ENCODE assay signal across 17 cellular contexts in genomic region chr6:89564752-89565427, GRCh38.
DNase-seq lines count a peak whose midpoint lies in the region; ATAC-seq, FAIRE-seq and TF ChIP-seq lines count a peak whose summit lies in the region.
"Had no signal": no experiment of that assay in that cellular context is flagged by ENCODE, and none has a peak within 500 bp of the region (broad histone marks: within the 10 kb centered on the region; RNA-seq: fewer than 3 reads in every experiment).

No MANE protein-coding gene starts in this region.

- H3K27ac ChIP-seq in left lung = no peak overlapping the region
- H3K27ac ChIP-seq in tibial artery = peak overlapping the region; percentile 66 to 73
- H3K27ac ChIP-seq: epithelial cell of prostate, KMS-11 had no signal

- TF ChIP-seq CTCF in bronchial epithelial cell (IDR thresholded peaks at IDR 0.05; ENCODE audit: insufficient read depth, low read length, severe bottlenecking) (no peak), left lung (IDR thresholded peaks at IDR 0.05) (no peak), tibial artery (IDR thresholded peaks at IDR 0.05) (no peak)

- DNase-seq in NCI-H1436 (lab: John Stamatoyannopoulos, UW) (peak; percentile 11), NCI-H1436 treated with DMSO at 0.1 percent for 48 hours (lab: John Stamatoyannopoulos, UW) (no peak), bronchial epithelial cell (ENCODE audit: low read depth) (peak; percentile 19), left lung (no peak), tibial artery (peak in 1 of 2 donors; percentile 68), DMS114 treated with DMSO at 0.1 percent for 48 hours (lab: John Stamatoyannopoulos, UW; ENCODE audit: unreplicated experiment) (no peak), NK-92 (lab: John Stamatoyannopoulos, UW; ENCODE audit: unreplicated experiment) (no peak)
- DNase-seq: activated CD4-positive, CD25-positive, alpha-beta regulatory T cell; CD8-positive, alpha-beta T cell; heart right ventricle; left colon; NCI-H2107; stimulated activated naive CD8-positive, alpha-beta T cell treated with anti-CD3 and anti-CD28 coated beads, Interleukin-15, amount 100 ng/mL, for 72 hours had no signal

- no peaks in the 10 kb centered on the region for H3K36me3 ChIP-seq in bronchial epithelial cell (ENCODE audit: control insufficient read depth, insufficient read depth, low read length)
- no peaks in the 10 kb centered on the region for H3K36me3 ChIP-seq in left lung
- no peaks in the 10 kb centered on the region for H3K36me3 ChIP-seq in tibial artery

- H3K27me3 ChIP-seq in bronchial epithelial cell (ENCODE audit: control insufficient read depth, insufficient read depth, low read length) = no peaks in the 10 kb centered on the region
- no peaks in the 10 kb centered on the region for H3K27me3 ChIP-seq in left lung
- H3K27me3 ChIP-seq in tibial artery = no peaks in the 10 kb centered on the region
- H3K27me3 ChIP-seq: heart right ventricle had no signal

- peaks cover 0 to 5% of the 10 kb centered on the region in 2 donors for H3K4me1 ChIP-seq in left lung
- H3K4me1 ChIP-seq in tibial artery = peaks cover 0 to 72% (median 43%) of the 10 kb centered on the region in 4 donors

- intact Hi-C loops in left lung (cut with DNase I) = no loop called here
- intact Hi-C loops in tibial artery (cut with DNase I; ENCODE audit: low total_unique reads) = loop anchor here (10.0 kb wide), 1 partner anchor 80 kb away; no protein-coding TSS in a partner anchor

- H3K9me3 ChIP-seq in left lung = no peaks in the 10 kb centered on the region
- H3K9me3 ChIP-seq in tibial artery = no peaks in the 10 kb centered on the region
- H3K9me3 ChIP-seq: heart right ventricle had no signal

- H3K4me3 ChIP-seq in bronchial epithelial cell (ENCODE audit: low read depth, low read length) (no peak overlapping the region), left lung (no peak overlapping the region), tibial artery (peak overlapping the region; percentile 15 to 16)
- H3K4me3 ChIP-seq: heart right ventricle had no signal

- no peak for FAIRE-seq in bronchial epithelial cell (lab: Jason Lieb, UNC)
- FAIRE-seq: GM18507 had no signal

- ATAC-seq in left lung (peak; percentile 22), GM18511 (IDR thresholded peaks at IDR 0.05; ENCODE audit: unreplicated experiment) (no peak)
- ATAC-seq: CD8-positive, alpha-beta T cell; left colon; stimulated activated naive CD8-positive, alpha-beta T cell treated with anti-CD3 and anti-CD28 coated beads, Interleukin-15, amount 100 ng/mL, for 72 hours had no signal

Comparison
In these comparisons a context has a peak if more than half of its experiments do, and no peak if none do; other contexts are left out.
1. DNase-seq: peak in NCI-H1436 (single experiment) and bronchial epithelial cell (single experiment); none in NCI-H1436 treated with DMSO at 0.1 percent for 48 hours (single experiment), left lung (0 of 2), DMS114 treated with DMSO at 0.1 percent for 48 hours (single experiment) and NK-92 (single experiment).
2. H3K4me3 ChIP-seq: peak in tibial artery (2 of 2); none in bronchial epithelial cell (single experiment) and left lung (0 of 2).
3. H3K27ac ChIP-seq: peak in tibial artery (2 of 2); none in left lung (0 of 2).